ENCODE assay signal across 2 cellular contexts in the genomic region with DNA sequence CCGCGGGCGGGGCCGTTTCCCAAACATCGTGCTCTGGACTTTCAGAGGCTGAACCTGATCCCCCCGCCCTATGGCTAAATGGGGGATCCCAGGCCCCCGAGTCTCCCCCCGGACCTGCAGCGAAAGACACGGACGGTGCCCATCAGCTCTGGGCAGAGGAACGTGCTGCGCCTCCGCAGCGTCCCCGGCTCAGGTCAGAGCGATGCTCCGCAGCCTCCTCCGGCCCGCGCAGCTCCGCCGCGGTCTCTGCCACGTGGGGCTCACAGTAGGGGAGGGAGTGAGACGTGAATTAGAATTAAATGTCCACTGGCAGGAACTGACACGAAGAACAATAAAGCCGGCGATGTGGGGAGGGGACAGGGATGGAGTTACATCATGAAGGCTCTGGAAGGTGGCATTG. TPM values are rescaled to one million over a fixed set of nuclear protein-coding genes. Genes with fewer than 3 reads are reported as not detected.
"Had no signal": no experiment of that assay in that cellular context is flagged by ENCODE, and none has a peak within 500 bp of the region (broad histone marks: within the 10 kb centered on the region; RNA-seq: fewer than 3 reads in every experiment).

No MANE protein-coding gene starts in this region.

RNA-seq across cellular contexts. Expression of gene CBS, which starts 1.0 kb away (rescaled TPM):
- total RNA-seq: mononuclear cell had no signal
- polyA plus RNA-seq: naive thymus-derived CD4-positive, alpha-beta T cell had no signal
